Comparison of ENCODE assay signal across 8 cellular contexts in genomic region chr3:150760431-150761200, GRCh38. TPM values are rescaled to one million over a fixed set of nuclear protein-coding genes. Genes with fewer than 3 reads are reported as not detected.
DNase-seq lines count a peak whose midpoint lies in the region; ATAC-seq and TF ChIP-seq lines count a peak whose summit lies in the region.

No MANE protein-coding gene starts in this region.

- intact Hi-C loops in activated CD4-positive, alpha-beta T cell treated with anti-CD3 and anti-CD28 coated beads, Interleukin-2, amount 10 ng/mL, durations not matched to agents 24 days and 14 days (cut with micrococcal nuclease), result loop anchor here (1.0 to 5.0 kb wide), 9 partner anchors 9 to 1507 kb away; partner anchors contain the start of genes GPR171 and MBNL1

- H3K27me3 Mint-ChIP-seq in T-helper 1 cell treated with Interleukin-12 subunit alpha and Interleukin-12 subunit beta and Interleukin-4 antibody, amounts not matched to agents 30 μg/mL and 1 μg/mL, for 36 hours (ENCODE audit: low read depth), result no peaks in the 10 kb centered on the region
- no peaks in the 10 kb centered on the region for H3K27me3 Mint-ChIP-seq in activated CD4-positive, alpha-beta T cell treated with anti-CD3 and anti-CD28 coated beads, Interleukin-2, amount 10 ng/mL, durations not matched to agents 24 days and 14 days

- TF ChIP-seq CTCF in fibroblast of mammary gland (conservative IDR thresholded peaks at IDR 0.05; ENCODE audit: control insufficient read depth, insufficient read depth, low read depth, low read length), result no peak

- H3K36me3 Mint-ChIP-seq in T-helper 1 cell treated with Interleukin-12 subunit alpha and Interleukin-12 subunit beta and Interleukin-4 antibody, amounts not matched to agents 30 μg/mL and 1 μg/mL, for 36 hours (ENCODE audit: low read depth), result peaks cover 44% of the 10 kb centered on the region
- peaks cover 70% of the 10 kb centered on the region for H3K36me3 Mint-ChIP-seq in activated CD4-positive, alpha-beta T cell treated with anti-CD3 and anti-CD28 coated beads, Interleukin-2, amount 10 ng/mL, durations not matched to agents 24 days and 14 days (ENCODE audit: low read depth)

- H3K4me3 ChIP-seq in fibroblast of mammary gland (ENCODE audit: control insufficient read depth, low read depth, low read length), result peak overlapping the region; percentile 82

- peak overlapping the region; percentile 95 for H3K4me3 Mint-ChIP-seq in T-helper 1 cell treated with Interleukin-12 subunit alpha and Interleukin-12 subunit beta and Interleukin-4 antibody, amounts not matched to agents 30 μg/mL and 1 μg/mL, for 36 hours
- peak overlapping the region; percentile 91 for H3K4me3 Mint-ChIP-seq in activated CD4-positive, alpha-beta T cell treated with anti-CD3 and anti-CD28 coated beads, Interleukin-2, amount 10 ng/mL, durations not matched to agents 24 days and 14 days

- peak overlapping the region; percentile 97 for H3K27ac Mint-ChIP-seq in T-helper 1 cell treated with Interleukin-12 subunit alpha and Interleukin-12 subunit beta and Interleukin-4 antibody, amounts not matched to agents 30 μg/mL and 1 μg/mL, for 36 hours
- peak overlapping the region; percentile 98 for H3K27ac Mint-ChIP-seq in activated CD4-positive, alpha-beta T cell treated with anti-CD3 and anti-CD28 coated beads, Interleukin-2, amount 10 ng/mL, durations not matched to agents 24 days and 14 days

- DNase-seq in T-helper 1 cell (no peak), fibroblast of mammary gland (ENCODE audit: low read depth) (no peak), cortex of kidney (lab: John Stamatoyannopoulos, UW) (no peak), foreskin melanocyte (no peak)
- DNase-seq in activated CD4-positive, alpha-beta T cell treated with anti-CD3 and anti-CD28 coated beads, Interleukin-2, amount 10 ng/mL, durations not matched to agents 24 days and 14 days, result peak; percentile 79
- peak; percentile 46 to 52 for DNase-seq in stimulated activated CD4-positive, alpha-beta T cell treated with anti-CD3 and anti-CD28 coated beads, Interleukin-15, amount 100 ng/mL, for 48 hours (ENCODE audit: low read depth in 2 of 2)

- peak; percentile 31 for ATAC-seq in HG03095 (IDR thresholded peaks at IDR 0.05; ENCODE audit: unreplicated experiment)

- no peaks in the 10 kb centered on the region for H3K9me3 Mint-ChIP-seq in T-helper 1 cell treated with Interleukin-12 subunit alpha and Interleukin-12 subunit beta and Interleukin-4 antibody, amounts not matched to agents 30 μg/mL and 1 μg/mL, for 36 hours
- no peaks in the 10 kb centered on the region for H3K9me3 Mint-ChIP-seq in activated CD4-positive, alpha-beta T cell treated with anti-CD3 and anti-CD28 coated beads, Interleukin-2, amount 10 ng/mL, durations not matched to agents 24 days and 14 days

- peaks cover 61% of the 10 kb centered on the region for H3K4me1 Mint-ChIP-seq in T-helper 1 cell treated with Interleukin-12 subunit alpha and Interleukin-12 subunit beta and Interleukin-4 antibody, amounts not matched to agents 30 μg/mL and 1 μg/mL, for 36 hours (ENCODE audit: low read depth)
- H3K4me1 Mint-ChIP-seq in activated CD4-positive, alpha-beta T cell treated with anti-CD3 and anti-CD28 coated beads, Interleukin-2, amount 10 ng/mL, durations not matched to agents 24 days and 14 days, result peaks cover 56% of the 10 kb centered on the region

RNA-seq across cellular contexts. Expression of gene SIAH2, which starts 2.4 kb away (rescaled TPM):
- total RNA-seq in activated CD4-positive, alpha-beta T cell treated with anti-CD3 and anti-CD28 coated beads, Interleukin-2, amount 10 ng/mL, durations not matched to agents 24 days and 14 days, result 130 and 133 TPM in 2 replicates

RNA-seq across cellular contexts. Expression of gene ERICH6, which starts 56.9 kb away (rescaled TPM):
- not detected in 2 replicates for total RNA-seq in activated CD4-positive, alpha-beta T cell treated with anti-CD3 and anti-CD28 coated beads, Interleukin-2, amount 10 ng/mL, durations not matched to agents 24 days and 14 days

Comparison
In these comparisons a context has a peak if more than half of its experiments do, and no peak if none do; other contexts are left out.
1. DNase-seq: peak in activated CD4-positive, alpha-beta T cell treated with anti-CD3 and anti-CD28 coated beads, Interleukin-2, amount 10 ng/mL, durations not matched to agents 24 days and 14 days (single experiment) and stimulated activated CD4-positive, alpha-beta T cell treated with anti-CD3 and anti-CD28 coated beads, Interleukin-15, amount 100 ng/mL, for 48 hours (2 of 2); none in T-helper 1 cell (0 of 5), fibroblast of mammary gland (single experiment), cortex of kidney (single experiment) and foreskin melanocyte (single experiment).